ENCODE assay signal across 9 cellular contexts in genomic region chr22:24133187-24133965, GRCh38. TPM values are rescaled to one million over a fixed set of nuclear protein-coding genes. Genes with fewer than 3 reads are reported as not detected.
DNase-seq lines count a peak whose midpoint lies in the region; ATAC-seq, FAIRE-seq and TF ChIP-seq lines count a peak whose summit lies in the region.
"Had no signal": no experiment of that assay in that cellular context is flagged by ENCODE, and none has a peak within 500 bp of the region (broad histone marks: within the 10 kb centered on the region; RNA-seq: fewer than 3 reads in every experiment).

No MANE protein-coding gene starts in this region.

- H3K27ac Mint-ChIP-seq in activated naive CD8-positive, alpha-beta T cell treated with anti-CD3 and anti-CD28 coated beads, Interleukin-2, amount 10 ng/mL, durations not matched to agents 7 days and 5 days, result peak overlapping the region; percentile 70

- H3K4me3 Mint-ChIP-seq in activated naive CD8-positive, alpha-beta T cell treated with anti-CD3 and anti-CD28 coated beads, Interleukin-2, amount 10 ng/mL, durations not matched to agents 7 days and 5 days, result no peak overlapping the region

- intact Hi-C loops in left colon (cut with DNase I, micrococcal nuclease), result no loop called here

- TF ChIP-seq POLR2A in H54 (IDR thresholded peaks at IDR 0.05; ENCODE audit: low read depth, low read length), result no peak

- no peaks in the 10 kb centered on the region for H3K9me3 Mint-ChIP-seq in activated naive CD8-positive, alpha-beta T cell treated with anti-CD3 and anti-CD28 coated beads, Interleukin-2, amount 10 ng/mL, durations not matched to agents 7 days and 5 days

- FAIRE-seq in H54 (lab: Jason Lieb, UNC), result no peak

- ATAC-seq in activated naive CD8-positive, alpha-beta T cell treated with anti-CD3 and anti-CD28 coated beads, Interleukin-2, amount 10 ng/mL, durations not matched to agents 7 days and 5 days (ENCODE audit: low read depth), result peak; percentile 44
- ATAC-seq in left colon (peak; percentile 39), HG02981 (IDR thresholded peaks at IDR 0.05; ENCODE audit: unreplicated experiment) (no peak), omental fat pad (ENCODE audit: low FRiP score) (no peak)

- H3K4me1 Mint-ChIP-seq in activated naive CD8-positive, alpha-beta T cell treated with anti-CD3 and anti-CD28 coated beads, Interleukin-2, amount 10 ng/mL, durations not matched to agents 7 days and 5 days, result peaks cover 24% of the 10 kb centered on the region

- POLR2A ChIA-PET in activated naive CD8-positive, alpha-beta T cell treated with anti-CD3 and anti-CD28 coated beads, Interleukin-2, amount 10 ng/mL, durations not matched to agents 7 days and 5 days (lab: Charles Lee), result interaction anchor here (1.0 to 3.9 kb wide), 3 partner anchors 13 to 42 kb away, joined by 4 to 43 read pairs (median 6); no protein-coding TSS in a partner anchor

- H3K27me3 Mint-ChIP-seq in activated naive CD8-positive, alpha-beta T cell treated with anti-CD3 and anti-CD28 coated beads, Interleukin-2, amount 10 ng/mL, durations not matched to agents 7 days and 5 days, result no peaks in the 10 kb centered on the region

- no peak for TF ChIP-seq CTCF in omental fat pad (IDR thresholded peaks at IDR 0.05)

- peak; percentile 17 for DNase-seq in stimulated activated CD4-positive, alpha-beta T cell treated with anti-CD3 and anti-CD28 coated beads, Interleukin-15, amount 100 ng/mL, for 24 hours
- no peak for DNase-seq in stimulated activated CD4-positive, alpha-beta T cell treated with anti-CD3 and anti-CD28 coated beads, Interleukin-2, amount 100 ng/mL, for 48 hours
- peak; percentile 49 for DNase-seq in activated naive CD8-positive, alpha-beta T cell treated with anti-CD3 and anti-CD28 coated beads, Interleukin-2, amount 10 ng/mL, durations not matched to agents 7 days and 5 days
- DNase-seq in left colon (no peak), NCI-H510A treated with DMSO at 0.1 percent for 48 hours (lab: John Stamatoyannopoulos, UW) (no peak), H54 (ENCODE audit: insufficient read length, low spot score) (no peak), omental fat pad (ENCODE audit: low spot score) (no peak)
- DNase-seq: DMS79 treated with DMSO at 0.1 percent for 48 hours had no signal

- peaks cover 27% of the 10 kb centered on the region for H3K36me3 Mint-ChIP-seq in activated naive CD8-positive, alpha-beta T cell treated with anti-CD3 and anti-CD28 coated beads, Interleukin-2, amount 10 ng/mL, durations not matched to agents 7 days and 5 days

RNA-seq across cellular contexts. Expression of gene SUSD2, which starts 47.9 kb away (rescaled TPM):
- 1 to 10 TPM in 1 of 2 experiments, under 1 TPM in 1; 0.94 to 1.2 TPM for total RNA-seq in activated naive CD8-positive, alpha-beta T cell treated with anti-CD3 and anti-CD28 coated beads, Interleukin-2, amount 10 ng/mL, durations not matched to agents 7 days and 5 days
- total RNA-seq in left colon (1 to 10 TPM; 1.9 to 2.7 TPM), omental fat pad (1 to 10 TPM; 2.3 to 8.0 (median 4.7) TPM)

Comparison
In these comparisons a context has a peak if more than half of its experiments do, and no peak if none do; other contexts are left out.
1. DNase-seq: peak in stimulated activated CD4-positive, alpha-beta T cell treated with anti-CD3 and anti-CD28 coated beads, Interleukin-15, amount 100 ng/mL, for 24 hours (single experiment) and activated naive CD8-positive, alpha-beta T cell treated with anti-CD3 and anti-CD28 coated beads, Interleukin-2, amount 10 ng/mL, durations not matched to agents 7 days and 5 days (single experiment); none in stimulated activated CD4-positive, alpha-beta T cell treated with anti-CD3 and anti-CD28 coated beads, Interleukin-2, amount 100 ng/mL, for 48 hours (0 of 2), left colon (0 of 2), NCI-H510A treated with DMSO at 0.1 percent for 48 hours (single experiment), H54 (single experiment) and omental fat pad (single experiment).
2. ATAC-seq: peak in activated naive CD8-positive, alpha-beta T cell treated with anti-CD3 and anti-CD28 coated beads, Interleukin-2, amount 10 ng/mL, durations not matched to agents 7 days and 5 days (single experiment) and left colon (single experiment); none in HG02981 (single experiment) and omental fat pad (single experiment).